ENCODE assay signal across 8 cellular contexts in genomic region chr3:151227438-151228290, GRCh38. TPM values are rescaled to one million over a fixed set of nuclear protein-coding genes. Genes with fewer than 3 reads are reported as not detected.
DNase-seq lines count a peak whose midpoint lies in the region; ATAC-seq and TF ChIP-seq lines count a peak whose summit lies in the region.

No MANE protein-coding gene starts in this region.

- DNase-seq in DMS 273 treated with DMSO at 0.1 percent for 48 hours (lab: John Stamatoyannopoulos, UW): peak; percentile 45
- DNase-seq in HL-60 (ENCODE audit: low read depth in 1 of 2, low spot score in 1 of 2): peak; percentile 54 to 66
- peak; percentile 70 for DNase-seq in RPMI7951 (ENCODE audit: low read depth)
- peak; percentile 71 for DNase-seq in activated T-helper 2 cell treated with anti-CD3 and anti-CD28 coated beads, Interferon-gamma antibody, Interleukin-2, Interleukin-4, amounts not matched to agents 10 μg/mL and 5 μg/mL and 100 μg/mL, durations not matched to agents 14 hours and 24 hours and 36 hours (ENCODE audit: low spot score)
- peak; percentile 87 for DNase-seq in fibroblast of villous mesenchyme (ENCODE audit: low read depth)
- peak; percentile 73 for DNase-seq in non-pigmented ciliary epithelial cell (ENCODE audit: low read depth)
- peak; percentile 62 for DNase-seq in stromal cell of bone marrow (ENCODE audit: low read depth)

- peak overlapping the region; percentile 58 for H3K27ac Mint-ChIP-seq in activated T-helper 2 cell treated with anti-CD3 and anti-CD28 coated beads, Interferon-gamma antibody, Interleukin-2, Interleukin-4, amounts not matched to agents 10 μg/mL and 5 μg/mL and 100 μg/mL, durations not matched to agents 14 hours and 24 hours and 36 hours

- peaks cover 5% of the 10 kb centered on the region for H3K9me3 Mint-ChIP-seq in activated T-helper 2 cell treated with anti-CD3 and anti-CD28 coated beads, Interferon-gamma antibody, Interleukin-2, Interleukin-4, amounts not matched to agents 10 μg/mL and 5 μg/mL and 100 μg/mL, durations not matched to agents 14 hours and 24 hours and 36 hours

- no peaks in the 10 kb centered on the region for H3K27me3 Mint-ChIP-seq in activated T-helper 2 cell treated with anti-CD3 and anti-CD28 coated beads, Interferon-gamma antibody, Interleukin-2, Interleukin-4, amounts not matched to agents 10 μg/mL and 5 μg/mL and 100 μg/mL, durations not matched to agents 14 hours and 24 hours and 36 hours (ENCODE audit: low read depth)

- no peak overlapping the region for H3K4me3 ChIP-seq in HL-60 (replicated peaks; ENCODE audit: insufficient read depth, low read length)
- H3K4me3 ChIP-seq in fibroblast of villous mesenchyme (ENCODE audit: low read depth, low read length): no peak overlapping the region

- TF ChIP-seq CTCF in HL-60 (IDR thresholded peaks at IDR 0.05; ENCODE audit: insufficient read depth, low read length) (peak; percentile 93), fibroblast of villous mesenchyme (IDR thresholded peaks at IDR 0.05; ENCODE audit: insufficient read depth, low read depth, low read length) (peak; percentile 93)

- H3K27ac ChIP-seq in HL-60 (replicated peaks): no peak overlapping the region

- H3K4me1 Mint-ChIP-seq in activated T-helper 2 cell treated with anti-CD3 and anti-CD28 coated beads, Interferon-gamma antibody, Interleukin-2, Interleukin-4, amounts not matched to agents 10 μg/mL and 5 μg/mL and 100 μg/mL, durations not matched to agents 14 hours and 24 hours and 36 hours (ENCODE audit: low read depth): peaks cover 59% of the 10 kb centered on the region

- intact Hi-C loops in activated T-helper 2 cell treated with anti-CD3 and anti-CD28 coated beads, Interferon-gamma antibody, Interleukin-2, Interleukin-4, amounts not matched to agents 10 μg/mL and 5 μg/mL and 100 μg/mL, durations not matched to agents 14 hours and 24 hours and 36 hours (cut with micrococcal nuclease): loop anchor here (1.0 to 5.0 kb wide), 9 partner anchors 18 to 690 kb away; partner anchors contain the start of genes MED12L, P2RY13 and P2RY14

- peaks cover 4% of the 10 kb centered on the region for H3K36me3 Mint-ChIP-seq in activated T-helper 2 cell treated with anti-CD3 and anti-CD28 coated beads, Interferon-gamma antibody, Interleukin-2, Interleukin-4, amounts not matched to agents 10 μg/mL and 5 μg/mL and 100 μg/mL, durations not matched to agents 14 hours and 24 hours and 36 hours (ENCODE audit: low read depth)

- ATAC-seq in GM21360 (IDR thresholded peaks at IDR 0.05; ENCODE audit: unreplicated experiment): peak; percentile 88

- no peak overlapping the region for H3K4me3 Mint-ChIP-seq in activated T-helper 2 cell treated with anti-CD3 and anti-CD28 coated beads, Interferon-gamma antibody, Interleukin-2, Interleukin-4, amounts not matched to agents 10 μg/mL and 5 μg/mL and 100 μg/mL, durations not matched to agents 14 hours and 24 hours and 36 hours (ENCODE audit: low read depth)

- H3K27me3 ChIP-seq in HL-60 (ENCODE audit: insufficient read depth, poor library complexity, severe bottlenecking): no peaks in the 10 kb centered on the region

RNA-seq across cellular contexts. Expression of gene GPR171, which starts 24.6 kb away (rescaled TPM):
- not detected in 2 replicates for total RNA-seq in RPMI7951 (2014; rRNA removed; shearing (Covaris generic))
- total RNA-seq in activated T-helper 2 cell treated with anti-CD3 and anti-CD28 coated beads, Interferon-gamma antibody, Interleukin-2, Interleukin-4, amounts not matched to agents 10 μg/mL and 5 μg/mL and 100 μg/mL, durations not matched to agents 14 hours and 24 hours and 36 hours: 232 TPM in 2 replicates
- not detected in 2 replicates for total RNA-seq in fibroblast of villous mesenchyme

RNA-seq across cellular contexts. Expression of gene P2RY14, which starts 50.7 kb away (rescaled TPM):
- total RNA-seq in RPMI7951 (2014; rRNA removed; shearing (Covaris generic)): not detected in 2 replicates
- 0.18 and 0.34 TPM in 2 replicates for total RNA-seq in activated T-helper 2 cell treated with anti-CD3 and anti-CD28 coated beads, Interferon-gamma antibody, Interleukin-2, Interleukin-4, amounts not matched to agents 10 μg/mL and 5 μg/mL and 100 μg/mL, durations not matched to agents 14 hours and 24 hours and 36 hours
- not detected in 2 replicates for total RNA-seq in fibroblast of villous mesenchyme

Comparison
In these comparisons a context has a peak if more than half of its experiments do, and no peak if none do; other contexts are left out.
1. RNA of gene GPR171, which starts 24.6 kb away (total RNA-seq): 232 TPM in activated T-helper 2 cell treated with anti-CD3 and anti-CD28 coated beads, Interferon-gamma antibody, Interleukin-2, Interleukin-4, amounts not matched to agents 10 μg/mL and 5 μg/mL and 100 μg/mL, durations not matched to agents 14 hours and 24 hours and 36 hours; not detected in RPMI7951 and not detected in fibroblast of villous mesenchyme; every median in the first group is over 100 times any median in the second.
2. Peak in every context shown above with its lines, with median percentiles within 50 percentile points of each other: DNase-seq.